24 cellular contexts compared by ENCODE assay signal in genomic region chr10:97876387-97876786, GRCh38. TPM values are rescaled to one million over a fixed set of nuclear protein-coding genes. Genes with fewer than 3 reads are reported as not detected.
DNase-seq lines count a peak whose midpoint lies in the region; ATAC-seq and TF ChIP-seq lines count a peak whose summit lies in the region.
"Had no signal": no experiment of that assay in that cellular context is flagged by ENCODE, and none has a peak within 500 bp of the region (broad histone marks: within the 10 kb centered on the region; RNA-seq: fewer than 3 reads in every experiment).

No MANE protein-coding gene starts in this region.

- no peaks in the 10 kb centered on the region for H3K9me3 Mint-ChIP-seq in MCF 10A (ENCODE audit: unreplicated experiment)
- H3K9me3 Mint-ChIP-seq in activated T-helper 1 cell treated with anti-CD3 and anti-CD28 coated beads, Interleukin-12 subunit alpha, Interleukin-12 subunit beta, Interleukin-2, Interleukin-4 antibody, amounts not matched to agents 30 ng/mL and 10 ng/mL and 1 ng/mL, durations not matched to agents 14 hours and 24 hours and 36 hours = no peaks in the 10 kb centered on the region
- H3K9me3 Mint-ChIP-seq: CD4-positive, alpha-beta T cell had no signal

- H3K4me1 Mint-ChIP-seq in MCF 10A (ENCODE audit: insufficient read depth, unreplicated experiment) = no peaks in the 10 kb centered on the region
- no peaks in the 10 kb centered on the region for H3K4me1 Mint-ChIP-seq in activated T-helper 1 cell treated with anti-CD3 and anti-CD28 coated beads, Interleukin-12 subunit alpha, Interleukin-12 subunit beta, Interleukin-2, Interleukin-4 antibody, amounts not matched to agents 30 ng/mL and 10 ng/mL and 1 ng/mL, durations not matched to agents 14 hours and 24 hours and 36 hours (ENCODE audit: low read depth)

- in situ Hi-C loops in mammary epithelial cell (cut with MboI; ENCODE audit: low sequenced_read_pairs in 2 of 2) = no loop called here

- H3K27me3 Mint-ChIP-seq in MCF 10A (ENCODE audit: insufficient read depth, unreplicated experiment) = no peaks in the 10 kb centered on the region
- peaks cover 16% of the 10 kb centered on the region for H3K27me3 Mint-ChIP-seq in activated T-helper 1 cell treated with anti-CD3 and anti-CD28 coated beads, Interleukin-12 subunit alpha, Interleukin-12 subunit beta, Interleukin-2, Interleukin-4 antibody, amounts not matched to agents 30 ng/mL and 10 ng/mL and 1 ng/mL, durations not matched to agents 14 hours and 24 hours and 36 hours (ENCODE audit: insufficient read depth)

- no peak overlapping the region for H3K9ac ChIP-seq in mammary epithelial cell (ENCODE audit: insufficient read depth, low read length)
- H3K9ac ChIP-seq: BLaER1 treated with 17β-estradiol and CSF1 and Interleukin-3, amounts not matched to agents 10 nM and 100 nM had no signal

- dilution Hi-C loops in mammary epithelial cell (cut with HindIII; ENCODE audit: low sequenced_read_pairs) = no loop called here

- H3K4me3 ChIP-seq in mammary epithelial cell (replicated peaks in 1 of 3; ENCODE audit: insufficient read depth in 1 of 3, low read depth in 2 of 3, low read length in 3 of 3) = no peak overlapping the region
- H3K4me3 ChIP-seq: A549; BLaER1 treated with 17β-estradiol and CSF1 and Interleukin-3, amounts not matched to agents 10 nM and 100 nM; Peyer's patch; SK-N-MC had no signal

- no peak overlapping the region for H3K27ac ChIP-seq in mammary epithelial cell (ENCODE audit: insufficient read depth, low read depth, low read length)
- H3K27ac ChIP-seq: A549; BLaER1 treated with 17β-estradiol and CSF1 and Interleukin-3, amounts not matched to agents 10 nM and 100 nM; Peyer's patch; SK-N-MC had no signal

- DNase-seq in MCF 10A (ENCODE audit: unreplicated experiment) = no peak
- no peak for DNase-seq in mammary epithelial cell
- DNase-seq in NCI-H524 (lab: John Stamatoyannopoulos, UW) = peak; percentile 8 to 55
- peak; percentile 46 for DNase-seq in iPS-NIHi11 (ENCODE audit: low spot score)
- no peak for DNase-seq in nucleus accumbens (lab: John Stamatoyannopoulos, UW)
- DNase-seq in activated T-helper 1 cell treated with anti-CD3 and anti-CD28 coated beads, Interleukin-12 subunit alpha, Interleukin-12 subunit beta, Interleukin-2, Interleukin-4 antibody, amounts not matched to agents 30 ng/mL and 10 ng/mL and 1 ng/mL, durations not matched to agents 14 hours and 24 hours and 36 hours (ENCODE audit: low spot score) = no peak
- DNase-seq: AML-193; Caco-2; CD4-positive, alpha-beta T cell; DMS79 treated with DMSO at 0.1 percent for 48 hours; GF-D8; GOT3; IMR-90; KG1; MM.1S; NCI-H2029; NCI-H446 treated with DMSO at 0.1 percent for 48 hours; NCI-H774; Peyer's patch; SIG-M5 had no signal

- no peaks in the 10 kb centered on the region for H3K27me3 ChIP-seq in mammary epithelial cell (ENCODE audit: insufficient read depth, low read length)
- H3K27me3 ChIP-seq: BLaER1 treated with 17β-estradiol and CSF1 and Interleukin-3, amounts not matched to agents 10 nM and 100 nM; Peyer's patch had no signal

- H3K36me3 ChIP-seq in mammary epithelial cell (ENCODE audit: insufficient read depth, low read length) = no peaks in the 10 kb centered on the region
- H3K36me3 ChIP-seq: BLaER1 treated with 17β-estradiol and CSF1 and Interleukin-3, amounts not matched to agents 10 nM and 100 nM; Peyer's patch had no signal

- POLR2A ChIA-PET in MCF 10A (lab: Yijun Ruan, JAX) = no interaction called here

- peak overlapping the region; percentile 36 for H3K27ac Mint-ChIP-seq in MCF 10A (ENCODE audit: low read depth, unreplicated experiment)
- no peak overlapping the region for H3K27ac Mint-ChIP-seq in activated T-helper 1 cell treated with anti-CD3 and anti-CD28 coated beads, Interleukin-12 subunit alpha, Interleukin-12 subunit beta, Interleukin-2, Interleukin-4 antibody, amounts not matched to agents 30 ng/mL and 10 ng/mL and 1 ng/mL, durations not matched to agents 14 hours and 24 hours and 36 hours
- H3K27ac Mint-ChIP-seq: CD4-positive, alpha-beta T cell had no signal

- 90% methylated on average over 3 of the region's 4 CpGs for WGBS in mammary epithelial cell (ENCODE audit: low coverage, missing lambda C conversion rate)

- no peak overlapping the region for H3K4me3 Mint-ChIP-seq in MCF 10A (ENCODE audit: unreplicated experiment)
- H3K4me3 Mint-ChIP-seq in activated T-helper 1 cell treated with anti-CD3 and anti-CD28 coated beads, Interleukin-12 subunit alpha, Interleukin-12 subunit beta, Interleukin-2, Interleukin-4 antibody, amounts not matched to agents 30 ng/mL and 10 ng/mL and 1 ng/mL, durations not matched to agents 14 hours and 24 hours and 36 hours = no peak overlapping the region
- H3K4me3 Mint-ChIP-seq: CD4-positive, alpha-beta T cell had no signal

- no peaks in the 10 kb centered on the region for H4K20me1 ChIP-seq in mammary epithelial cell (ENCODE audit: insufficient read depth, low read length)
- H4K20me1 ChIP-seq: BLaER1 treated with 17β-estradiol and CSF1 and Interleukin-3, amounts not matched to agents 10 nM and 100 nM had no signal

- intact Hi-C loops in MCF 10A (cut with micrococcal nuclease) (no loop called here), mammary epithelial cell (cut with micrococcal nuclease) (no loop called here)
- intact Hi-C loops in activated T-helper 1 cell treated with anti-CD3 and anti-CD28 coated beads, Interleukin-12 subunit alpha, Interleukin-12 subunit beta, Interleukin-2, Interleukin-4 antibody, amounts not matched to agents 30 ng/mL and 10 ng/mL and 1 ng/mL, durations not matched to agents 14 hours and 24 hours and 36 hours (cut with micrococcal nuclease) = no loop called here

- H3K4me1 ChIP-seq in mammary epithelial cell (ENCODE audit: insufficient read depth, low read length) = no peaks in the 10 kb centered on the region
- H3K4me1 ChIP-seq: BLaER1 treated with 17β-estradiol and CSF1 and Interleukin-3, amounts not matched to agents 10 nM and 100 nM; Caco-2; Peyer's patch had no signal

- BruUV-seq in MCF 10A (replicated peaks; lab: Mats Ljungman, UMichigan) (no TSS peak), mammary epithelial cell (replicated peaks; lab: Mats Ljungman, UMichigan) (no TSS peak)

- no peak for TF ChIP-seq CTCF in MCF 10A (IDR thresholded peaks at IDR 0.05; ENCODE audit: unreplicated experiment)
- TF ChIP-seq CTCF in mammary epithelial cell (conservative IDR thresholded peaks at IDR 0.05 in 1 of 2, IDR thresholded peaks at IDR 0.05 in 1 of 2; ENCODE audit: extremely low read depth in 1 of 2, insufficient read depth in 1 of 2, low read depth in 1 of 2, low read length in 2 of 2) = no peak

- H3K9me3 ChIP-seq in mammary epithelial cell (replicated peaks; ENCODE audit: insufficient read depth, low read length) = no peaks in the 10 kb centered on the region
- H3K9me3 ChIP-seq: A549; BLaER1 treated with 17β-estradiol and CSF1 and Interleukin-3, amounts not matched to agents 10 nM and 100 nM; Caco-2; Peyer's patch had no signal

- no peak overlapping the region for H2AFZ ChIP-seq in mammary epithelial cell (ENCODE audit: low read depth, low read length)

- no peaks in the 10 kb centered on the region for H3K79me2 ChIP-seq in mammary epithelial cell (ENCODE audit: insufficient read depth, low read length)

- no peak overlapping the region for H3K4me2 ChIP-seq in mammary epithelial cell (ENCODE audit: insufficient read depth, low read depth, low read length)
- H3K4me2 ChIP-seq: A549; BLaER1 treated with 17β-estradiol and CSF1 and Interleukin-3, amounts not matched to agents 10 nM and 100 nM had no signal

- CTCF ChIA-PET in MCF 10A (lab: Yijun Ruan, JAX) (interaction anchor here (0.6 to 2.7 kb wide), 6 partner anchors 8 to 372 kb away, joined by 3 to 24 read pairs (median 5); no protein-coding TSS in a partner anchor), mammary epithelial cell (lab: Charles Lee; ENCODE audit: low non-redundant PET) (no interaction called here)

- H3K36me3 Mint-ChIP-seq in MCF 10A (ENCODE audit: insufficient read depth, unreplicated experiment) = no peaks in the 10 kb centered on the region
- H3K36me3 Mint-ChIP-seq in activated T-helper 1 cell treated with anti-CD3 and anti-CD28 coated beads, Interleukin-12 subunit alpha, Interleukin-12 subunit beta, Interleukin-2, Interleukin-4 antibody, amounts not matched to agents 30 ng/mL and 10 ng/mL and 1 ng/mL, durations not matched to agents 14 hours and 24 hours and 36 hours (ENCODE audit: low read depth) = no peaks in the 10 kb centered on the region

- no peak for ATAC-seq in HG03565 (IDR thresholded peaks at IDR 0.05; ENCODE audit: unreplicated experiment)
- ATAC-seq: A549 had no signal

RNA-seq across cellular contexts. Expression of gene GOLGA7B, which starts 26.7 kb away (rescaled TPM):
- total RNA-seq in MCF 10A (2022) (0.05 TPM in 1 of 2 replicates, not detected in the other), mammary epithelial cell (1 to 10 TPM in 1 of 2 donors, under 1 TPM in 1; 0.50 to 3.1 TPM)
- 1.6 TPM for polyA plus RNA-seq in mammary epithelial cell
- 4.2 TPM for polyA minus RNA-seq in mammary epithelial cell
- total RNA-seq in activated T-helper 1 cell treated with anti-CD3 and anti-CD28 coated beads, Interleukin-12 subunit alpha, Interleukin-12 subunit beta, Interleukin-2, Interleukin-4 antibody, amounts not matched to agents 30 ng/mL and 10 ng/mL and 1 ng/mL, durations not matched to agents 14 hours and 24 hours and 36 hours = 0.26 and 0.29 TPM in 2 replicates
- total RNA-seq: IMR-90 had no signal
- polyA plus RNA-seq: IMR-90 had no signal

Comparison
In these comparisons a context has a peak if more than half of its experiments do, and no peak if none do; other contexts are left out.
1. DNase-seq: peak in NCI-H524 (2 of 2) and iPS-NIHi11 (single experiment); none in MCF 10A (single experiment), mammary epithelial cell (single experiment), nucleus accumbens (0 of 56) and activated T-helper 1 cell treated with anti-CD3 and anti-CD28 coated beads, Interleukin-12 subunit alpha, Interleukin-12 subunit beta, Interleukin-2, Interleukin-4 antibody, amounts not matched to agents 30 ng/mL and 10 ng/mL and 1 ng/mL, durations not matched to agents 14 hours and 24 hours and 36 hours (single experiment).